ENCODE assay signal across 8 cellular contexts in the genomic region with DNA sequence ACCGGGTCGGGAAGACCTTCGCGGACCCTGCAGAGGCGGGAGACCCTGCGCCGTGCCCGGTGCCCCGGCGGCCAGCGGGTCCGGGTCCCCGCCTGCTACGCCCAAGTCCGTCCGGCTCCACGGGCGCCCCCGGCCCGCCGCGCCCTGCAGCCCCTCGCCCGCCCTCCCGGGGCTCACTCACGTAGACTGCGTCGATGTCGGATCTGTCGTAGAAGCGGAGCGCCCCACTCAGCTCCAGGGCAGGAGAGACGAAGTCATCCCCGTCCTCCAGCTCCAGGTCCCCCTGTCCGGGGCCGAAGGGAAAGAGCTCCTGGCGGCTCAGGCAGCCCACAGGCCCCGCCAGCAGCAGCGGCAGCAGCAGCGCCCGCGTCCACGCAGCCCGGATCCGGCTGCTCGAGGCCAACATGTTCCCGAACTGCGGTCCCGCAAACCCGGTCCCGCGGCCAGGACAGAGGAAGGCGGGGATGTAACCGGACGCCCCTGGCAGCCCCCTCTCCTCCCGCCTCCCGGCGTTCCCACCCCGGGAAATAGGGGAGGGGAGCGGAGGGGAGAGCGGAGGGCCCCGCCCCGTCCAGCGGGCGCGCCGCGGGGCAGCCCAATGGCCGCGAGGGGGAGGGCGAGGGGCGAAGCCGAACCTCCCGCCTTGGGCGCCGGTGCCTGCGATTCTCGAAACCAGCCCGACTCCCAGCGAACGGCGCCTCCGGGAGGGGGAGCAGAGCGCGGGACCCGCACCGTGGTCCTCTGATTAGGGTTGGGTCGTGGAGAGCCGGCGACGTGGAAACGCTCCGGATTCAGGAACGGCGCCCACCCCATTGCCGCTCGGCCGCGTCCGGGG. TPM values are rescaled to one million over a fixed set of nuclear protein-coding genes. Genes with fewer than 3 reads are reported as not detected.
DNase-seq lines count a peak whose midpoint lies in the region; ATAC-seq and TF ChIP-seq lines count a peak whose summit lies in the region.

A gene with protein sequence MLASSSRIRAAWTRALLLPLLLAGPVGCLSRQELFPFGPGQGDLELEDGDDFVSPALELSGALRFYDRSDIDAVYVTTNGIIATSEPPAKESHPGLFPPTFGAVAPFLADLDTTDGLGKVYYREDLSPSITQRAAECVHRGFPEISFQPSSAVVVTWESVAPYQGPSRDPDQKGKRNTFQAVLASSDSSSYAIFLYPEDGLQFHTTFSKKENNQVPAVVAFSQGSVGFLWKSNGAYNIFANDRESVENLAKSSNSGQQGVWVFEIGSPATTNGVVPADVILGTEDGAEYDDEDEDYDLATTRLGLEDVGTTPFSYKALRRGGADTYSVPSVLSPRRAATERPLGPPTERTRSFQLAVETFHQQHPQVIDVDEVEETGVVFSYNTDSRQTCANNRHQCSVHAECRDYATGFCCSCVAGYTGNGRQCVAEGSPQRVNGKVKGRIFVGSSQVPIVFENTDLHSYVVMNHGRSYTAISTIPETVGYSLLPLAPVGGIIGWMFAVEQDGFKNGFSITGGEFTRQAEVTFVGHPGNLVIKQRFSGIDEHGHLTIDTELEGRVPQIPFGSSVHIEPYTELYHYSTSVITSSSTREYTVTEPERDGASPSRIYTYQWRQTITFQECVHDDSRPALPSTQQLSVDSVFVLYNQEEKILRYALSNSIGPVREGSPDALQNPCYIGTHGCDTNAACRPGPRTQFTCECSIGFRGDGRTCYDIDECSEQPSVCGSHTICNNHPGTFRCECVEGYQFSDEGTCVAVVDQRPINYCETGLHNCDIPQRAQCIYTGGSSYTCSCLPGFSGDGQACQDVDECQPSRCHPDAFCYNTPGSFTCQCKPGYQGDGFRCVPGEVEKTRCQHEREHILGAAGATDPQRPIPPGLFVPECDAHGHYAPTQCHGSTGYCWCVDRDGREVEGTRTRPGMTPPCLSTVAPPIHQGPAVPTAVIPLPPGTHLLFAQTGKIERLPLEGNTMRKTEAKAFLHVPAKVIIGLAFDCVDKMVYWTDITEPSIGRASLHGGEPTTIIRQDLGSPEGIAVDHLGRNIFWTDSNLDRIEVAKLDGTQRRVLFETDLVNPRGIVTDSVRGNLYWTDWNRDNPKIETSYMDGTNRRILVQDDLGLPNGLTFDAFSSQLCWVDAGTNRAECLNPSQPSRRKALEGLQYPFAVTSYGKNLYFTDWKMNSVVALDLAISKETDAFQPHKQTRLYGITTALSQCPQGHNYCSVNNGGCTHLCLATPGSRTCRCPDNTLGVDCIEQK (minus strand): TSS at position 417 of the 835 bp plus-strand sequence. CDS start 11 bp downstream, at position 406.

- TF ChIP-seq POLR2A in heart left ventricle (IDR thresholded peaks at IDR 0.05) (peak; percentile 72 to 94), ovary (IDR thresholded peaks at IDR 0.05) (peak; percentile 77)

- peak within 1 kb of the TSS; percentile 90 for H2AFZ ChIP-seq in GM23248

- DNase-seq in COLO829 (ENCODE audit: low spot score) (peak; percentile 63), GM23248 (peak; percentile 82), heart left ventricle (peak; percentile 91 to 94 (median 92)), ovary (peak; percentile 91 to 95 (median 94)), NCI-H446 (lab: John Stamatoyannopoulos, UW) (no peak)

- H3K79me2 ChIP-seq in GM23248 (ENCODE audit: insufficient read depth) = peaks cover 34% of the 10 kb centered on the region

- TF ChIP-seq EP300 in ovary (IDR thresholded peaks at IDR 0.05) = no peak

- H3K36me3 ChIP-seq in GM23248 (ENCODE audit: low read depth) = no peaks in the 10 kb centered on the region
- H3K36me3 ChIP-seq in heart left ventricle = peaks cover 0 to 22% (median 13%) of the 10 kb centered on the region in 9 donors
- H3K36me3 ChIP-seq in ovary = no peaks in the 10 kb centered on the region

- H3K4me3 ChIP-seq in GM23248 (peak within 1 kb of the TSS; percentile 77), heart left ventricle (peak within 1 kb of the TSS; percentile 71 to 98 (median 89)), ovary (peak within 1 kb of the TSS; percentile 83)

- ATAC-seq in heart left ventricle (peak; percentile 59 to 85 (median 80)), HG03095 (IDR thresholded peaks at IDR 0.05; ENCODE audit: unreplicated experiment) (no peak)

- no peaks in the 10 kb centered on the region for H4K20me1 ChIP-seq in GM23248 (ENCODE audit: insufficient read depth)

- no peaks in the 10 kb centered on the region for H3K9me2 ChIP-seq in GM23248 (ENCODE audit: insufficient read depth)

- WGBS in GM23248 (ENCODE audit: low coverage in 1 of 2, low lambda C conversion rate in 2 of 2, missing lambda C conversion rate in 2 of 2), 2 experiments = 1% methylated on average over 59 to 85 of the region's 100 CpGs
- 1% methylated on average over 55 to 100 of the region's 100 CpGs for WGBS in heart left ventricle, 4 donors
- 1% methylated on average over 37 to 100 of the region's 100 CpGs for WGBS in ovary, 3 donors

- no peaks in the 10 kb centered on the region for H3K9me3 ChIP-seq in GM23248 (ENCODE audit: low read depth)
- peaks cover 0 to 4% (median 0%) of the 10 kb centered on the region in 12 donors for H3K9me3 ChIP-seq in heart left ventricle
- no peaks in the 10 kb centered on the region for H3K9me3 ChIP-seq in ovary

- H3K27me3 ChIP-seq in GM23248 (replicated peaks; ENCODE audit: insufficient read depth) (no peaks in the 10 kb centered on the region), heart left ventricle (peaks cover 0 to 16% (median 0%) of the 10 kb centered on the region in 9 donors), ovary (no peaks in the 10 kb centered on the region)

- peak within 1 kb of the TSS; percentile 75 for H3K9ac ChIP-seq in GM23248

- in situ Hi-C loops in GM23248 (cut with MboI) = no loop called here

- H3K4me2 ChIP-seq in GM23248 (ENCODE audit: unreplicated experiment) = peak within 1 kb of the TSS; percentile 82

- TF ChIP-seq CTCF in heart left ventricle (IDR thresholded peaks at IDR 0.05) = peak; percentile 22 to 75 (median 52)
- peak in 2 of 3 donors; percentile 62 to 82 for TF ChIP-seq CTCF in ovary (IDR thresholded peaks at IDR 0.05)

- H3F3A ChIP-seq in GM23248 (ENCODE audit: insufficient read depth) = peaks cover 16% of the 10 kb centered on the region; the same call in 1 of the 2 replicates

- intact Hi-C loops in heart left ventricle (cut with DNase I) = loop anchor here in 5 of 10 donors (5.0 to 10.0 kb wide), 5 partner anchors 48 to 560 kb away; a partner anchor contains a TSS
- intact Hi-C loops in ovary (cut with DNase I) = loop anchor here in 2 of 4 donors (2.0 to 10.0 kb wide), 4 partner anchors 46 to 200 kb away; a partner anchor contains a TSS

- peak within 1 kb of the TSS; percentile 53 for H3K27ac ChIP-seq in GM23248
- peak within 1 kb of the TSS; percentile 43 for H3K27ac ChIP-seq in angular gyrus (ENCODE audit: low read depth, low read length)
- H3K27ac ChIP-seq in heart left ventricle = peak within 1 kb of the TSS; percentile 93 to 100 (median 97)
- peak within 1 kb of the TSS; percentile 80 to 96 for H3K27ac ChIP-seq in ovary

- peaks cover 5% of the 10 kb centered on the region; the same call in 1 of the 2 replicates for H3K4me1 ChIP-seq in GM23248 (ENCODE audit: insufficient read depth)
- H3K4me1 ChIP-seq in heart left ventricle = peaks cover 0 to 68% (median 51%) of the 10 kb centered on the region in 12 donors
- H3K4me1 ChIP-seq in ovary (ENCODE audit: insufficient read depth) = peaks cover 11% of the 10 kb centered on the region

TF ChIP-seq in PFSK-1, 5 proteins besides CTCF, POLR2A, EP300 and RAD21:
- TF ChIP-seq, protein P1, sequence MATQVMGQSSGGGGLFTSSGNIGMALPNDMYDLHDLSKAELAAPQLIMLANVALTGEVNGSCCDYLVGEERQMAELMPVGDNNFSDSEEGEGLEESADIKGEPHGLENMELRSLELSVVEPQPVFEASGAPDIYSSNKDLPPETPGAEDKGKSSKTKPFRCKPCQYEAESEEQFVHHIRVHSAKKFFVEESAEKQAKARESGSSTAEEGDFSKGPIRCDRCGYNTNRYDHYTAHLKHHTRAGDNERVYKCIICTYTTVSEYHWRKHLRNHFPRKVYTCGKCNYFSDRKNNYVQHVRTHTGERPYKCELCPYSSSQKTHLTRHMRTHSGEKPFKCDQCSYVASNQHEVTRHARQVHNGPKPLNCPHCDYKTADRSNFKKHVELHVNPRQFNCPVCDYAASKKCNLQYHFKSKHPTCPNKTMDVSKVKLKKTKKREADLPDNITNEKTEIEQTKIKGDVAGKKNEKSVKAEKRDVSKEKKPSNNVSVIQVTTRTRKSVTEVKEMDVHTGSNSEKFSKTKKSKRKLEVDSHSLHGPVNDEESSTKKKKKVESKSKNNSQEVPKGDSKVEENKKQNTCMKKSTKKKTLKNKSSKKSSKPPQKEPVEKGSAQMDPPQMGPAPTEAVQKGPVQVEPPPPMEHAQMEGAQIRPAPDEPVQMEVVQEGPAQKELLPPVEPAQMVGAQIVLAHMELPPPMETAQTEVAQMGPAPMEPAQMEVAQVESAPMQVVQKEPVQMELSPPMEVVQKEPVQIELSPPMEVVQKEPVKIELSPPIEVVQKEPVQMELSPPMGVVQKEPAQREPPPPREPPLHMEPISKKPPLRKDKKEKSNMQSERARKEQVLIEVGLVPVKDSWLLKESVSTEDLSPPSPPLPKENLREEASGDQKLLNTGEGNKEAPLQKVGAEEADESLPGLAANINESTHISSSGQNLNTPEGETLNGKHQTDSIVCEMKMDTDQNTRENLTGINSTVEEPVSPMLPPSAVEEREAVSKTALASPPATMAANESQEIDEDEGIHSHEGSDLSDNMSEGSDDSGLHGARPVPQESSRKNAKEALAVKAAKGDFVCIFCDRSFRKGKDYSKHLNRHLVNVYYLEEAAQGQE (IDR thresholded peaks at IDR 0.05; ENCODE audit: insufficient read depth in 1 of 2, low read depth in 2 of 2, low read length in 2 of 2) = 0 out of 4 replicates have a peak, but pooled peaks of 1 of the 2 experiments have one; percentile 18
- TF ChIP-seq POLR2AphosphoS5 (IDR thresholded peaks at IDR 0.05; ENCODE audit: low read depth, low read length) (peak; percentile 84), SIN3A (IDR thresholded peaks at IDR 0.05; ENCODE audit: borderline replicate concordance, insufficient read depth, low read length) (0 out of 2 replicates have a peak, but pooled peaks have one; percentile 79), TAF1 (IDR thresholded peaks at IDR 0.05; ENCODE audit: borderline replicate concordance, insufficient read depth, low read length) (peak; percentile 80), FOXP2 (optimal IDR thresholded peaks at IDR 0.05; ENCODE audit: borderline replicate concordance, extremely low read depth, extremely low read length, insufficient read depth) (peak; percentile 60)

RNA-seq across cellular contexts. Expression of the gene that starts here (rescaled TPM):
- 73.6 and 77.7 TPM in 2 replicates for total RNA-seq in GM23248 (2014; rRNA removed; shearing (Covaris generic))
- polyA plus RNA-seq in GM23248 (2016; fragmentation: Nextera tagmentation; extraction: Ambion mirVana) = 79.1 and 82.0 TPM in 2 replicates
- polyA plus RNA-seq in PFSK-1 (2012; ENCODE audit: insufficient read length, low read depth) = 96.9 TPM
- 100 to 1,000 TPM in 2 of 9 donors, 10 to 100 TPM in 7; 33.3 to 157 (median 61.7) TPM for total RNA-seq in heart left ventricle
- polyA plus RNA-seq in heart left ventricle = 10 to 100 TPM; 19.4 to 89.6 TPM
- 100 to 1,000 TPM in 3 of 7 donors, 10 to 100 TPM in 4; 59.2 to 141 (median 72.0) TPM for total RNA-seq in ovary
- polyA plus RNA-seq in ovary = 100 to 1,000 TPM in 1 of 2 donors, 10 to 100 TPM in 1; 76.4 to 147 TPM

Comparison
In these comparisons a context has a peak if more than half of its experiments do, and no peak if none do; other contexts are left out.
1. DNase-seq: peak in COLO829 (single experiment), GM23248 (single experiment), heart left ventricle (5 of 5) and ovary (5 of 5); none in NCI-H446 (0 of 2).
2. H3K27ac ChIP-seq: peak in every context shown above with its lines; median percentile 97 in heart left ventricle; 88 in ovary; 53 in GM23248; 43 in angular gyrus.
3. Peak in every context shown above with its lines, with median percentiles within 50 percentile points of each other: H3K4me3 ChIP-seq.